Comparison of ENCODE assay signal across 30 cellular contexts in the genomic region with DNA sequence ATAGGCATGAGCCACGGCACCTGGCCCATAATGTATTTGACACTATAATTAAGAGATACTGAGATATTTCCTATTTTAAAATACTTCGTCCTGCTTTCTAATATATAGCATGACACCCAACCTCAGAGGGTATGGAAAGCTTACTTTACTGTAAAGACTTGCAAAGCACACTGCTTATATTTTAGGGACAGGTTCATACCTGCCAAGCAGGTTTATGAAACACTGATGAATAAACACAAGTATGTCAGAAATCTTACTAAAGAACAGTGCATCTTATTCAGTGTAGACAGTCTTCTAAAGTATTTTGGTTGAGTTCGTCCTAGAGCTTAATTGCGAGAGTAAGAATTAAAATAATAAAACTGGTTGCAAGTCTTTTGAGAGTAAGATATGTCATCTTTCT.
DNase-seq lines count a peak whose midpoint lies in the region; ATAC-seq, FAIRE-seq and TF ChIP-seq lines count a peak whose summit lies in the region.
"Had no signal": no experiment of that assay in that cellular context is flagged by ENCODE, and none has a peak within 500 bp of the region (broad histone marks: within the 10 kb centered on the region; RNA-seq: fewer than 3 reads in every experiment).

No MANE protein-coding gene starts in this region.

- H3K56ac ChIP-seq in H1 (replicated peaks; ENCODE audit: insufficient read length, low read depth, low read length): no peak overlapping the region

- CTCF ChIA-PET in RWPE1 (lab: Yijun Ruan, JAX) (interaction anchor here (0.5 to 1.0 kb wide), 2 partner anchors 27 to 155 kb away, joined by 3 read pairs; no protein-coding TSS in a partner anchor), H1 (lab: Charles Lee; ENCODE audit: partially characterized antibody) (interaction anchor here (0.7 to 1.2 kb wide), 2 partner anchors 26 to 28 kb away, joined by 3 read pairs; no protein-coding TSS in a partner anchor)

- no peaks in the 10 kb centered on the region for H3K27me3 ChIP-seq in H1 (replicated peaks in 1 of 4; ENCODE audit: control insufficient read depth in 3 of 4, extremely low read depth in 1 of 4, insufficient read depth in 3 of 4, low read length in 3 of 4)
- H3K27me3 ChIP-seq in esophagus squamous epithelium: no peaks in the 10 kb centered on the region
- H3K27me3 ChIP-seq in suprapubic skin: no peaks in the 10 kb centered on the region
- H3K27me3 ChIP-seq: SJSA1 had no signal

- no peak overlapping the region for H3K14ac ChIP-seq in H1 (ENCODE audit: insufficient read length)

- H2BK15ac ChIP-seq in H1 (ENCODE audit: low read length): no peak overlapping the region

- DNase-seq in RWPE1 (ENCODE audit: low spot score): peak; percentile 34
- no peak for DNase-seq in H1 (ENCODE audit: low read depth in 1 of 2, low spot score in 2 of 2)
- DNase-seq in esophagus squamous epithelium (lab: John Stamatoyannopoulos, UW): no peak
- DNase-seq in suprapubic skin (ENCODE audit: low spot score in 2 of 2): no peak
- no peak for DNase-seq in putamen (ENCODE audit: low spot score)
- DNase-seq in islet precursor cell: no peak
- DNase-seq in inferior parietal cortex (ENCODE audit: extremely low spot score): no peak
- DNase-seq: C1 segment of cervical spinal cord; CD4-positive, alpha-beta memory T cell; COR-L47; DMS 273 treated with DMSO at 0.1 percent for 48 hours; DMS79; EL; GF-D8; H7; Kasumi-1; MV-4-11; NCI-H1105 treated with DMSO at 0.1 percent for 48 hours; NCI-H146; NCI-H1930; NCI-H2107; NCI-H446; NCI-H524 treated with DMSO at 0.1 percent for 48 hours; NCI-H774; Right ventricle myocardium superior had no signal

- POLR2A ChIA-PET in RWPE1 (lab: Yijun Ruan, JAX; ENCODE audit: low non-redundant PET): no interaction called here
- POLR2A ChIA-PET in H1 (lab: Charles Lee; ENCODE audit: partially characterized antibody): no interaction called here

- TF ChIP-seq EP300 in H1 (IDR thresholded peaks at IDR 0.05; ENCODE audit: borderline replicate concordance in 1 of 2, low read depth in 2 of 2, low read length in 2 of 2) (no peak), suprapubic skin (IDR thresholded peaks at IDR 0.05) (no peak)

- H3K4me3 ChIP-seq in H1 (ENCODE audit: extremely low read depth in 1 of 4, insufficient read depth in 2 of 4, low read depth in 3 of 4, low read length in 4 of 4) (no peak overlapping the region), esophagus squamous epithelium (no peak overlapping the region), suprapubic skin (no peak overlapping the region)
- H3K4me3 ChIP-seq: A549, K562, SJSA1 had no signal

- TF ChIP-seq RAD21 in H1 (IDR thresholded peaks at IDR 0.05 in 1 of 2, conservative IDR thresholded peaks at IDR 0.05 in 1 of 2; ENCODE audit: low read depth in 2 of 2, low read length in 2 of 2): no peak

- H2BK20ac ChIP-seq in H1 (ENCODE audit: low read length): no peak overlapping the region

- no peak overlapping the region for H3K9ac ChIP-seq in H1 (replicated peaks in 1 of 4; ENCODE audit: extremely low read depth in 1 of 4, low read depth in 3 of 4, low read length in 3 of 4)

- H3K79me2 ChIP-seq in H1 (ENCODE audit: control insufficient read depth in 1 of 2, insufficient read depth in 2 of 2, low read length in 2 of 2): no peaks in the 10 kb centered on the region

- H3K36me3 ChIP-seq in H1 (ENCODE audit: control insufficient read depth in 2 of 4, insufficient read depth in 4 of 4, low read length in 3 of 4): no peaks in the 10 kb centered on the region
- H3K36me3 ChIP-seq in esophagus squamous epithelium: no peaks in the 10 kb centered on the region
- H3K36me3 ChIP-seq in suprapubic skin: no peaks in the 10 kb centered on the region
- H3K36me3 ChIP-seq: SJSA1 had no signal

- WGBS in H1 (ENCODE audit: extremely low coverage in 1 of 2, insufficient coverage in 1 of 2, insufficient read length in 1 of 2, insufficient replicate concordance in 2 of 2, low coverage in 1 of 2, low lambda C conversion rate in 2 of 2, missing lambda C conversion rate in 1 of 2), 2 experiments: 82% methylated on average over 4 of the region's 4 CpGs; no CpG with 5 or more reads in 1 of the 2 experiments
- 45 to 52% methylated on average over 4 of the region's 4 CpGs for WGBS in esophagus squamous epithelium, 2 donors
- WGBS in suprapubic skin: 60% methylated on average over 4 of the region's 4 CpGs

- H4K91ac ChIP-seq in H1 (replicated peaks; ENCODE audit: insufficient read length, low read length): no peak overlapping the region

- no peak overlapping the region for H2AFZ ChIP-seq in H1 (ENCODE audit: low read length)

- no peaks in the 10 kb centered on the region for H3K23me2 ChIP-seq in H1 (ENCODE audit: low read depth, low read length)

- no peak overlapping the region for H3K23ac ChIP-seq in H1 (ENCODE audit: insufficient read length)

- H4K20me1 ChIP-seq in H1 (replicated peaks in 1 of 2; ENCODE audit: control insufficient read depth in 1 of 2, insufficient read depth in 2 of 2, low read length in 2 of 2): no peaks in the 10 kb centered on the region

- no peaks in the 10 kb centered on the region for H3K79me1 ChIP-seq in H1 (ENCODE audit: low read depth, low read length)

- ATAC-seq in GM18868 (IDR thresholded peaks at IDR 0.05; ENCODE audit: unreplicated experiment): no peak
- ATAC-seq: A549, K562 had no signal

- H3K18ac ChIP-seq in H1 (ENCODE audit: extremely low read depth, low read length): no peak overlapping the region

- TF ChIP-seq CTCF in RWPE1 (conservative IDR thresholded peaks at IDR 0.05; ENCODE audit: low read depth) (no peak), H1 (IDR thresholded peaks at IDR 0.05; ENCODE audit: control extremely low read depth in 1 of 3, insufficient read depth in 1 of 3, low read depth in 1 of 3, low read length in 3 of 3) (no peak), esophagus squamous epithelium (IDR thresholded peaks at IDR 0.05) (no peak), suprapubic skin (IDR thresholded peaks at IDR 0.05) (no peak)

- TF ChIP-seq POLR2A in H1 (IDR thresholded peaks at IDR 0.05; ENCODE audit: control extremely low read depth in 1 of 2, low read depth in 2 of 2, low read length in 2 of 2) (no peak), esophagus squamous epithelium (IDR thresholded peaks at IDR 0.05) (no peak), suprapubic skin (IDR thresholded peaks at IDR 0.05) (no peak)

- H3K4ac ChIP-seq in H1 (replicated peaks; ENCODE audit: insufficient read length, low read depth, low read length): no peak overlapping the region

- no peak overlapping the region for H2BK120ac ChIP-seq in H1 (replicated peaks; ENCODE audit: low read depth, low read length)

- H3K4me1 ChIP-seq in H1 (replicated peaks in 1 of 4; ENCODE audit: control insufficient read depth in 3 of 4, insufficient read depth in 4 of 4, low read length in 3 of 4) (peaks cover 0 to 3% (median 0%) of the 10 kb centered on the region in 4 experiments; a peak in 1 of 7 replicates), esophagus squamous epithelium (peaks cover 22 to 88% (median 59%) of the 10 kb centered on the region in 3 donors), suprapubic skin (peaks cover 56% of the 10 kb centered on the region)
- H3K4me1 ChIP-seq: SJSA1 had no signal

- no peaks in the 10 kb centered on the region for H3K9me3 ChIP-seq in H1 (ENCODE audit: insufficient read depth in 2 of 2, low read depth in 1 of 2, low read length in 1 of 2)
- H3K9me3 ChIP-seq in esophagus squamous epithelium: no peaks in the 10 kb centered on the region
- no peaks in the 10 kb centered on the region for H3K9me3 ChIP-seq in suprapubic skin
- H3K9me3 ChIP-seq: A549, SJSA1 had no signal

- peak; percentile 39 for FAIRE-seq in H1 (lab: Jason Lieb, UNC)
- FAIRE-seq: A549, GM12892, K562 had no signal

- no peak overlapping the region for H2BK5ac ChIP-seq in H1 (ENCODE audit: low read depth, low read length)

- intact Hi-C loops in esophagus squamous epithelium (cut with DNase I): no loop called here

- no peak overlapping the region for H2AK5ac ChIP-seq in H1 (ENCODE audit: low read depth, low read length)

- H2BK12ac ChIP-seq in H1 (ENCODE audit: low read depth, low read length): no peak overlapping the region

- H4K5ac ChIP-seq in H1 (ENCODE audit: insufficient read length, low read depth, low read length): no peak overlapping the region

- H3K27ac ChIP-seq in RWPE1 (peak overlapping the region; percentile 72), H1 (ENCODE audit: low read depth, low read length) (no peak overlapping the region), esophagus squamous epithelium (peak overlapping the region; percentile 11 to 84 (median 74)), suprapubic skin (peak overlapping the region; percentile 19)
- H3K27ac ChIP-seq: A549, SJSA1 had no signal

- H4K8ac ChIP-seq in H1 (ENCODE audit: extremely low read depth, insufficient read depth, low read length): no peak overlapping the region

- H3K4me2 ChIP-seq in H1 (ENCODE audit: insufficient read depth in 1 of 2, low read depth in 2 of 2, low read length in 2 of 2): no peak overlapping the region
- H3K4me2 ChIP-seq: A549 had no signal
